8 cellular contexts compared by ENCODE assay signal in genomic region chr21:29077651-29078090, GRCh38. TPM values are rescaled to one million over a fixed set of nuclear protein-coding genes. Genes with fewer than 3 reads are reported as not detected.
DNase-seq lines count a peak whose midpoint lies in the region; ATAC-seq and TF ChIP-seq lines count a peak whose summit lies in the region.

No MANE protein-coding gene starts in this region.

- POLR2A ChIA-PET in AG04449 (lab: Yijun Ruan, JAX), result no interaction called here

- H3K4me3 ChIP-seq in AG04449 (ENCODE audit: low read depth, low read length), result peak overlapping the region; percentile 54
- H3K4me3 ChIP-seq in GM23338, result peak overlapping the region; percentile 55
- peak overlapping the region; percentile 65 to 69 for H3K4me3 ChIP-seq in esophagus (ENCODE audit: low read depth in 1 of 2, low read length in 2 of 2)
- H3K4me3 ChIP-seq in skin epidermis, result peak overlapping the region; percentile 28 to 66 (median 52)

- peak overlapping the region; percentile 44 for H3K4me2 ChIP-seq in GM23338

- H3K27me3 Mint-ChIP-seq in GM23338 (ENCODE audit: insufficient read depth, low read depth, poor library complexity) (peaks cover 18% of the 10 kb centered on the region), T-helper 17 cell (no peaks in the 10 kb centered on the region)

- TF ChIP-seq CTCF in AG04449 (IDR thresholded peaks at IDR 0.05; ENCODE audit: insufficient read depth, low read length, missing control alignments), result no peak
- no peak for TF ChIP-seq CTCF in GM23338 (conservative IDR thresholded peaks at IDR 0.05; ENCODE audit: low read depth in 2 of 2)

- no peaks in the 10 kb centered on the region for H3K9me3 ChIP-seq in T-helper 17 cell (ENCODE audit: control insufficient read depth, low read length, poor library complexity, severe bottlenecking)
- H3K9me3 ChIP-seq in esophagus (ENCODE audit: control insufficient read depth in 2 of 2, insufficient read depth in 1 of 2, low read depth in 1 of 2, low read length in 1 of 2), result no peaks in the 10 kb centered on the region

- H3K27me3 ChIP-seq in GM23338 (ENCODE audit: insufficient read depth) (no peaks in the 10 kb centered on the region), esophagus (ENCODE audit: control insufficient read depth in 1 of 2, insufficient read depth in 2 of 2, low read length in 2 of 2) (no peaks in the 10 kb centered on the region)

- H3K4me1 Mint-ChIP-seq in GM23338, result peaks cover 4% of the 10 kb centered on the region; the same call in 2 of the 3 replicates
- peaks cover 42% of the 10 kb centered on the region for H3K4me1 Mint-ChIP-seq in T-helper 17 cell

- peaks cover 8% of the 10 kb centered on the region for H3K79me2 ChIP-seq in GM23338 (replicated peaks; ENCODE audit: insufficient read depth)

- H3K4me1 ChIP-seq in GM23338 (ENCODE audit: insufficient read depth) (peaks cover 5% of the 10 kb centered on the region; the same call in 1 of the 2 replicates), esophagus (ENCODE audit: control insufficient read depth in 2 of 2, insufficient read depth in 2 of 2, low read length in 1 of 2) (peaks cover 2 to 5% of the 10 kb centered on the region in 2 donors)

- ATAC-seq in GM23338, result peak; percentile 19
- ATAC-seq in T-helper 17 cell, result no peak
- no peak for ATAC-seq in HG03139 (IDR thresholded peaks at IDR 0.05; ENCODE audit: unreplicated experiment)
- ATAC-seq in HG02885 (IDR thresholded peaks at IDR 0.05; ENCODE audit: poor library complexity, unreplicated experiment), result no peak

- 27 to 37% methylated on average over 6 of the region's 6 CpGs for WGBS in esophagus, 2 donors

- H3K36me3 ChIP-seq in GM23338 (ENCODE audit: insufficient read depth), result no peaks in the 10 kb centered on the region
- H3K36me3 ChIP-seq in esophagus (ENCODE audit: control insufficient read depth in 2 of 2, insufficient read depth in 2 of 2, low read length in 1 of 2), result no peaks in the 10 kb centered on the region

- H3K9me2 ChIP-seq in GM23338 (ENCODE audit: insufficient read depth), result 0 out of 2 replicates have a peak, but pooled peaks cover 13% of the 10 kb centered on the region

- H2AFZ ChIP-seq in GM23338, result peak overlapping the region; percentile 44

- CTCF ChIA-PET in AG04449 (lab: Yijun Ruan, JAX), result interaction anchor here (1.5 to 2.6 kb wide), 2 partner anchors 9 to 58 kb away, joined by 3 to 11 read pairs; no protein-coding TSS in a partner anchor

- H3K36me3 Mint-ChIP-seq in GM23338 (ENCODE audit: low read depth), result peaks cover 2% of the 10 kb centered on the region
- H3K36me3 Mint-ChIP-seq in T-helper 17 cell (ENCODE audit: low read depth), result peaks cover 3% of the 10 kb centered on the region

- H3K27ac ChIP-seq in GM23338 (ENCODE audit: low read depth) (peak overlapping the region; percentile 61; the same call in 1 of the 2 replicates), esophagus (ENCODE audit: low read depth in 2 of 2, low read length in 1 of 2) (peak overlapping the region; percentile 91 to 95), skin epidermis (peak overlapping the region in 20 of 21 experiments; percentile 63 to 94 (median 84))

- no peaks in the 10 kb centered on the region; the same call in 1 of the 2 replicates for H3F3A ChIP-seq in GM23338 (replicated peaks; ENCODE audit: low read depth)

- H4K20me1 ChIP-seq in GM23338 (replicated peaks; ENCODE audit: insufficient read depth), result peaks cover 1% of the 10 kb centered on the region; the same call in 1 of the 2 replicates

- H3K9me3 Mint-ChIP-seq in GM23338, result no peaks in the 10 kb centered on the region; the same call in 2 of the 3 replicates

- H3K4me3 Mint-ChIP-seq in GM23338, result peak overlapping the region; percentile 63; the same call in 2 of the 3 replicates
- H3K4me3 Mint-ChIP-seq in T-helper 17 cell, result peak overlapping the region; percentile 89

- DNase-seq in AG04449 (ENCODE audit: low read depth, low spot score), result no peak
- peak; percentile 54 for DNase-seq in GM23338 (ENCODE audit: low spot score)
- DNase-seq in T-helper 17 cell, result no peak
- no peak for DNase-seq in globus pallidus (ENCODE audit: low spot score)

- H3K27ac Mint-ChIP-seq in GM23338, result peak overlapping the region; percentile 74; the same call in 1 of the 2 replicates
- peak overlapping the region; percentile 90 for H3K27ac Mint-ChIP-seq in T-helper 17 cell

TF ChIP-seq in GM23338, 12 proteins besides CTCF, POLR2A, EP300 and RAD21:
- TF ChIP-seq JUNB (IDR thresholded peaks at IDR 0.05; ENCODE audit: unreplicated experiment) (no peak), EZH2 (IDR thresholded peaks at IDR 0.05; ENCODE audit: low read depth, unreplicated experiment) (no peak), ZNF114 (CRISPR knock-in tag; IDR thresholded peaks at IDR 0.05) (no peak), ZNF462 (CRISPR knock-in tag; IDR thresholded peaks at IDR 0.05) (no peak), POLR2AphosphoS5 (IDR thresholded peaks at IDR 0.05; ENCODE audit: low read depth) (peak; percentile 29; the same call in 1 of the 2 replicates)

RNA-seq across cellular contexts. Expression of gene CCT8, which starts 4.2 kb away (rescaled TPM):
- total RNA-seq in GM23338 (2014; rRNA removed; shearing (Covaris generic)), result 292 and 329 TPM in 2 replicates
- polyA plus RNA-seq in GM23338 (2016; fragmentation: Nextera tagmentation; extraction: Ambion mirVana) (270 and 304 TPM in 2 replicates), esophagus (100 to 1,000 TPM in 1 of 2 donors, 10 to 100 TPM in 1; 77.7 to 109 TPM)
- total RNA-seq in T-helper 17 cell, result 100 to 1,000 TPM in 1 of 2 donors, 10 to 100 TPM in 1; 90.3 to 109 TPM

RNA-seq across cellular contexts. Expression of gene MAP3K7CL, which starts 52.8 kb away (rescaled TPM):
- 1.2 and 3.6 TPM in 2 replicates for total RNA-seq in GM23338 (2014; rRNA removed; shearing (Covaris generic))
- polyA plus RNA-seq in GM23338 (2016; fragmentation: Nextera tagmentation; extraction: Ambion mirVana) (2.0 and 2.4 TPM in 2 replicates), esophagus (1 to 10 TPM; 2.1 to 4.0 TPM)
- 10 to 100 TPM; 11.6 to 85.3 TPM for total RNA-seq in T-helper 17 cell

RNA-seq across cellular contexts. Expression of gene USP16, which starts 53.2 kb away (rescaled TPM):
- total RNA-seq in GM23338 (2014; rRNA removed; shearing (Covaris generic)), result 19.7 TPM in 2 replicates
- polyA plus RNA-seq in GM23338 (2016; fragmentation: Nextera tagmentation; extraction: Ambion mirVana) (61.5 and 70.4 TPM in 2 replicates), esophagus (10 to 100 TPM; 14.0 to 22.9 TPM)
- total RNA-seq in T-helper 17 cell, result 10 to 100 TPM; 65.5 to 75.3 TPM

RNA-seq across cellular contexts. Expression of gene RWDD2B, which starts 58.5 kb away (rescaled TPM):
- total RNA-seq in GM23338 (2014; rRNA removed; shearing (Covaris generic)), result 3.0 and 3.8 TPM in 2 replicates
- polyA plus RNA-seq in GM23338 (2016; fragmentation: Nextera tagmentation; extraction: Ambion mirVana), result 7.5 and 8.1 TPM in 2 replicates
- total RNA-seq in T-helper 17 cell, result 1 to 10 TPM; 4.1 to 4.7 TPM
- polyA plus RNA-seq in esophagus, result 1 to 10 TPM; 8.7 to 9.7 TPM
